Comparison of ENCODE assay signal across 10 cellular contexts in the genomic region with DNA sequence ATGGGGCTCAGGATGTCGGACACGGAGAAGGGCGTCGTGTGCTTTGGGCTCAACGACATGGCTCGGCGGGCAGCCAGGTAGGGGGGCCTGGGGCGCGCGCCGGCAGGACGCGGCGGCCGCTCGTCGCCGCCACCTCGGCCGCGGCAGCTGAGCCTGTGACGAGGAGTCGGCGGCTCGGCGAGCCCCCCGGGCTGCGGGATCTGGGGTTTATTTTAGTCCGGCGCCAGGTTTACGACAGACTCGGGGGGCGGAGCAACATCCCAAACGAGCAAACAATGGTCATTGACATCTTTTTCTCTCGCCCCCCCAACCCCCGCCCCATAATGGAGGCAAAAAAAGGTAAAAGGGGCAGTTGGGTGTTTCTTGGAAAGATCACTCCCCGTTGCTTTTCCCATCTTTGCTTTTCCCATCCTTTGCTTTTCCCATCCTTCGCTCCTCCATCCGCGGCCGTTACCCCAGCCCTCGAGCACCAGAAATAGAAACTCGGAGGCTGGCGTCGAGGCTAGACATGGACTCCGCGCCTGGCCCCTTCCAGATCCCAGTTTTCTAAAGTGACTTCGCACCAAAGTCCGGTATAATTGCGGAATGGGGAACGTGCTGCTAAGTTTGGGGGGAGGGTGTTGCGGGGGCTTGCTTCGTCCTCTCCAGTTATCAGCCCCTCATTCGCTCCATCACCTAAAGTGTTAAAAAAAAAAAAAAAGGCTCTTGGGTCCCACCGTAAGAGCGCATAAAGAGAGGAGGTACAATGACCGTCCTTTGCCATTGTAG. TPM values are rescaled to one million over a fixed set of nuclear protein-coding genes. Genes with fewer than 3 reads are reported as not detected.
DNase-seq lines count a peak whose midpoint lies in the region; ATAC-seq, FAIRE-seq and TF ChIP-seq lines count a peak whose summit lies in the region.
"Had no signal": no experiment of that assay in that cellular context is flagged by ENCODE, and none has a peak within 500 bp of the region (broad histone marks: within the 10 kb centered on the region; RNA-seq: fewer than 3 reads in every experiment).

Gene NKX2-4 (minus strand): TSS at position 186 of the 768 bp plus-strand sequence. CDS start 127 bp downstream, at position 59.

- H3K9me3 Mint-ChIP-seq in activated T-cell treated with anti-CD3 and anti-CD28 coated beads, Interleukin-2, amount 50 U/mL, for 24 hours, result no peaks in the 10 kb centered on the region
- no peaks in the 10 kb centered on the region for H3K9me3 Mint-ChIP-seq in activated T-cell treated with anti-CD3 and anti-CD28 coated beads, Interleukin-2, amount 50 U/mL, for 4 hours

- ATAC-seq in activated T-cell treated with anti-CD3 and anti-CD28 coated beads, Interleukin-2, amount 50 U/mL, for 4 hours, result no peak
- no peak for ATAC-seq in HG02588 (IDR thresholded peaks at IDR 0.05; ENCODE audit: unreplicated experiment)

- peak within 1 kb of the TSS; percentile 5 for H3K4me2 ChIP-seq in keratinocyte (ENCODE audit: control insufficient read depth, extremely low read depth, insufficient read depth, low read depth, low read length)

- H3K4me1 Mint-ChIP-seq in activated T-cell treated with anti-CD3 and anti-CD28 coated beads, Interleukin-2, amount 50 U/mL, for 24 hours (ENCODE audit: low read depth), result peaks cover 16% of the 10 kb centered on the region
- H3K4me1 Mint-ChIP-seq in activated T-cell treated with anti-CD3 and anti-CD28 coated beads, Interleukin-2, amount 50 U/mL, for 4 hours (ENCODE audit: low read depth), result peaks cover 16% of the 10 kb centered on the region

- H3K9me3 ChIP-seq in WERI-Rb-1 (ENCODE audit: severe bottlenecking) (no peaks in the 10 kb centered on the region), keratinocyte (ENCODE audit: control insufficient read depth, low read depth, low read length) (no peaks in the 10 kb centered on the region), thymus (ENCODE audit: control insufficient read depth) (peaks cover 2% of the 10 kb centered on the region)

- no peaks in the 10 kb centered on the region for H3K36me3 Mint-ChIP-seq in activated T-cell treated with anti-CD3 and anti-CD28 coated beads, Interleukin-2, amount 50 U/mL, for 24 hours (ENCODE audit: low read depth)
- no peaks in the 10 kb centered on the region for H3K36me3 Mint-ChIP-seq in activated T-cell treated with anti-CD3 and anti-CD28 coated beads, Interleukin-2, amount 50 U/mL, for 4 hours (ENCODE audit: insufficient read depth)

- H3K4me1 ChIP-seq in keratinocyte (ENCODE audit: control insufficient read depth, extremely low read depth, insufficient read depth, low read length) (no peaks in the 10 kb centered on the region), thymus (ENCODE audit: control insufficient read depth, insufficient read depth, low read length) (peaks cover 12% of the 10 kb centered on the region)

- H3K4me3 ChIP-seq in WERI-Rb-1 (ENCODE audit: low read depth, low read length) (peak within 1 kb of the TSS; percentile 40), keratinocyte (ENCODE audit: control insufficient read depth in 2 of 3, extremely low read depth in 1 of 3, insufficient read depth in 2 of 3, low read depth in 1 of 3, low read length in 3 of 3) (no peak within 1 kb of the TSS), thymus (ENCODE audit: low read length) (peak within 1 kb of the TSS; percentile 39)

- H3K27ac ChIP-seq in WERI-Rb-1, result peak within 1 kb of the TSS; percentile 35
- H3K27ac ChIP-seq in keratinocyte (ENCODE audit: control insufficient read depth, insufficient read depth, low read length), result no peak within 1 kb of the TSS
- no peak within 1 kb of the TSS for H3K27ac ChIP-seq in thymus (ENCODE audit: low read depth)
- H3K27ac ChIP-seq in substantia nigra (ENCODE audit: low read depth, low read length, poor library complexity, severe bottlenecking), result no peak within 1 kb of the TSS

- H3K27ac Mint-ChIP-seq in activated T-cell treated with anti-CD3 and anti-CD28 coated beads, Interleukin-2, amount 50 U/mL, for 24 hours, result peak within 1 kb of the TSS; percentile 74
- H3K27ac Mint-ChIP-seq: CD14-positive monocyte had no signal

- no peaks in the 10 kb centered on the region for H3K36me3 ChIP-seq in WERI-Rb-1
- H3K36me3 ChIP-seq in keratinocyte (ENCODE audit: control insufficient read depth in 2 of 2, extremely low read depth in 1 of 2, insufficient read depth in 2 of 2, low read length in 2 of 2), result no peaks in the 10 kb centered on the region
- no peaks in the 10 kb centered on the region for H3K36me3 ChIP-seq in thymus (ENCODE audit: control insufficient read depth, insufficient read depth)

- FAIRE-seq in keratinocyte (lab: Jason Lieb, UNC), result no peak

- WGBS in thymus, result 10% methylated on average over 57 of the region's 57 CpGs

- H3K4me3 Mint-ChIP-seq in activated T-cell treated with anti-CD3 and anti-CD28 coated beads, Interleukin-2, amount 50 U/mL, for 24 hours, result no peak within 1 kb of the TSS
- H3K4me3 Mint-ChIP-seq in activated T-cell treated with anti-CD3 and anti-CD28 coated beads, Interleukin-2, amount 50 U/mL, for 4 hours, result no peak within 1 kb of the TSS

- no peaks in the 10 kb centered on the region for H3K79me2 ChIP-seq in keratinocyte (ENCODE audit: control insufficient read depth, insufficient read depth, low read length)

- no peak within 1 kb of the TSS for H2AFZ ChIP-seq in keratinocyte (ENCODE audit: control insufficient read depth, low read length)

- H4K20me1 ChIP-seq in keratinocyte (ENCODE audit: control insufficient read depth, extremely low read depth, insufficient read depth, low read length), result no peaks in the 10 kb centered on the region

- dilution Hi-C loops in keratinocyte (cut with MboI; ENCODE audit: extremely low pct_ligation_motif_present, low sequenced_read_pairs), result no loop called here

- DNase-seq in activated T-cell treated with anti-CD3 and anti-CD28 coated beads, Interleukin-2, amount 50 U/mL, for 24 hours, result no peak
- no peak for DNase-seq in activated T-cell treated with anti-CD3 and anti-CD28 coated beads, Interleukin-2, amount 50 U/mL, for 4 hours
- DNase-seq in WERI-Rb-1, result peak; percentile 33
- DNase-seq in keratinocyte (ENCODE audit: low read depth, low spot score), result no peak
- DNase-seq in NCI-H146 (lab: John Stamatoyannopoulos, UW), result no peak
- no peak for DNase-seq in substantia nigra (lab: John Stamatoyannopoulos, UW)

- no peaks in the 10 kb centered on the region for H3K9me1 ChIP-seq in keratinocyte (ENCODE audit: control insufficient read depth, extremely low read depth, insufficient read depth, low read length)

- peaks cover 75% of the 10 kb centered on the region for H3K27me3 Mint-ChIP-seq in activated T-cell treated with anti-CD3 and anti-CD28 coated beads, Interleukin-2, amount 50 U/mL, for 24 hours
- peaks cover 74% of the 10 kb centered on the region for H3K27me3 Mint-ChIP-seq in activated T-cell treated with anti-CD3 and anti-CD28 coated beads, Interleukin-2, amount 50 U/mL, for 4 hours (ENCODE audit: low read depth)

- TF ChIP-seq CTCF in WERI-Rb-1 (IDR thresholded peaks at IDR 0.05; ENCODE audit: low read depth, low read length) (no peak), keratinocyte (optimal IDR thresholded peaks at IDR 0.05 in 1 of 3, IDR thresholded peaks at IDR 0.05 in 1 of 3, conservative IDR thresholded peaks at IDR 0.05 in 1 of 3; ENCODE audit: extremely low read depth in 1 of 3, insufficient read depth in 2 of 3, low read length in 3 of 3) (no peak)

- no peak within 1 kb of the TSS for H3K9ac ChIP-seq in keratinocyte (ENCODE audit: control insufficient read depth, extremely low read depth, insufficient read depth, low read length)

- H3K27me3 ChIP-seq in WERI-Rb-1 (ENCODE audit: insufficient read depth, low read depth, severe bottlenecking), result peaks cover 2% of the 10 kb centered on the region
- H3K27me3 ChIP-seq in keratinocyte (ENCODE audit: control insufficient read depth, extremely low read depth, insufficient read depth, low read length), result peaks cover 80% of the 10 kb centered on the region
- H3K27me3 ChIP-seq in thymus (ENCODE audit: control insufficient read depth, insufficient read depth), result peaks cover 56% of the 10 kb centered on the region

RNA-seq across cellular contexts. Expression of gene NKX2-4, which starts in this region (rescaled TPM):
- total RNA-seq in activated T-cell treated with anti-CD3 and anti-CD28 coated beads, Interleukin-2, amount 50 U/mL, for 4 hours, result not detected
- polyA plus RNA-seq in keratinocyte (not detected in 3 replicates), thymus (under 0.01 TPM)
- polyA plus RNA-seq in keratinocyte (2011; ENCODE audit: low read depth), result not detected
- polyA plus RNA-seq in keratinocyte (2011; cell fraction: cytosol; rRNA removed), result not detected in 2 replicates
- not detected in 2 replicates for polyA plus RNA-seq in keratinocyte (2011; cell fraction: nucleus; rRNA removed)
- polyA plus RNA-seq in keratinocyte (2012; ENCODE audit: low replicate concordance), result not detected in 2 replicates
- not detected in 3 replicates for polyA minus RNA-seq in keratinocyte
- polyA minus RNA-seq in keratinocyte (2011; cell fraction: cytosol; rRNA and poly(A)+ RNA removed), result not detected
- not detected in 2 replicates for polyA minus RNA-seq in keratinocyte (2011; cell fraction: nucleus; rRNA and poly(A)+ RNA removed)
- total RNA-seq: liver had no signal
- polyA plus RNA-seq: CD14-positive monocyte, liver had no signal

Comparison
In these comparisons a context has a peak if more than half of its experiments do, and no peak if none do; other contexts are left out.
1. H3K4me3 ChIP-seq: peak in WERI-Rb-1 (single experiment) and thymus (single experiment); none in keratinocyte (0 of 3).